In genomic region chr19:35908010-35908441, GRCh38 we compare ENCODE assay signal across 10 cellular contexts. TPM values are rescaled to one million over a fixed set of nuclear protein-coding genes. Genes with fewer than 3 reads are reported as not detected.
DNase-seq lines count a peak whose midpoint lies in the region; ATAC-seq and TF ChIP-seq lines count a peak whose summit lies in the region.
"Had no signal": no experiment of that assay in that cellular context is flagged by ENCODE, and none has a peak within 500 bp of the region (broad histone marks: within the 10 kb centered on the region; RNA-seq: fewer than 3 reads in every experiment).

TYROBP (minus strand) TSS chr19:35908295; CDS start chr19:35908228, 67 bp downstream.

- peak within 1 kb of the TSS in 1 of 2 donors; percentile 39 for H3K4me3 ChIP-seq in ascending aorta
- peak within 1 kb of the TSS; percentile 63 for H3K4me3 ChIP-seq in thoracic aorta
- H3K4me3 ChIP-seq in BE2C (ENCODE audit: low read depth, low read length): no peak within 1 kb of the TSS

- H3K4me3 Mint-ChIP-seq in activated CD4-positive, alpha-beta T cell treated with anti-CD3 and anti-CD28 coated beads, Interleukin-2, amount 10 ng/mL, durations not matched to agents 24 days and 14 days: no peak within 1 kb of the TSS
- peak within 1 kb of the TSS; percentile 55 for H3K4me3 Mint-ChIP-seq in memory B cell

- peak within 1 kb of the TSS; percentile 39 for H3K27ac Mint-ChIP-seq in activated CD4-positive, alpha-beta T cell treated with anti-CD3 and anti-CD28 coated beads, Interleukin-2, amount 10 ng/mL, durations not matched to agents 24 days and 14 days
- H3K27ac Mint-ChIP-seq in memory B cell: peak within 1 kb of the TSS; percentile 82

- ATAC-seq in memory B cell (ENCODE audit: low read depth) (no peak), thoracic aorta (ENCODE audit: insufficient number of reproducible peaks, low FRiP score, low read depth) (no peak)
- ATAC-seq: activated CD4-positive, CD25-positive, alpha-beta regulatory T cell treated with anti-CD3 and anti-CD28 coated beads, Interleukin-2, amount 50 U/mL, for 24 hours had no signal

- peaks cover 6% of the 10 kb centered on the region for H3K36me3 Mint-ChIP-seq in activated CD4-positive, alpha-beta T cell treated with anti-CD3 and anti-CD28 coated beads, Interleukin-2, amount 10 ng/mL, durations not matched to agents 24 days and 14 days (ENCODE audit: low read depth)
- H3K36me3 Mint-ChIP-seq in memory B cell: no peaks in the 10 kb centered on the region

- no peaks in the 10 kb centered on the region for H3K27me3 ChIP-seq in ascending aorta
- no peaks in the 10 kb centered on the region for H3K27me3 ChIP-seq in thoracic aorta (replicated peaks; ENCODE audit: insufficient read depth)
- no peaks in the 10 kb centered on the region for H3K27me3 ChIP-seq in BE2C

- intact Hi-C loops in activated CD4-positive, alpha-beta T cell treated with anti-CD3 and anti-CD28 coated beads, Interleukin-2, amount 10 ng/mL, durations not matched to agents 24 days and 14 days (cut with micrococcal nuclease): no loop called here
- intact Hi-C loops in ascending aorta (cut with DNase I): no loop called here

- peaks cover 29% of the 10 kb centered on the region for H3K4me1 Mint-ChIP-seq in activated CD4-positive, alpha-beta T cell treated with anti-CD3 and anti-CD28 coated beads, Interleukin-2, amount 10 ng/mL, durations not matched to agents 24 days and 14 days
- H3K4me1 Mint-ChIP-seq in memory B cell: peaks cover 38% of the 10 kb centered on the region

- H3K9me3 Mint-ChIP-seq in activated CD4-positive, alpha-beta T cell treated with anti-CD3 and anti-CD28 coated beads, Interleukin-2, amount 10 ng/mL, durations not matched to agents 24 days and 14 days: no peaks in the 10 kb centered on the region
- H3K9me3 Mint-ChIP-seq in memory B cell: no peaks in the 10 kb centered on the region

- no peaks in the 10 kb centered on the region for H3K4me1 ChIP-seq in ascending aorta
- H3K4me1 ChIP-seq in thoracic aorta (ENCODE audit: control insufficient read depth in 1 of 2, low read depth in 2 of 2): peaks cover 0 to 10% of the 10 kb centered on the region in 2 donors
- H3K4me1 ChIP-seq in BE2C: peaks cover 4% of the 10 kb centered on the region; the same call in 1 of the 2 replicates

- no peaks in the 10 kb centered on the region for H3K36me3 ChIP-seq in ascending aorta
- no peaks in the 10 kb centered on the region for H3K36me3 ChIP-seq in thoracic aorta
- H3K36me3 ChIP-seq in BE2C: no peaks in the 10 kb centered on the region

- DNase-seq in activated CD4-positive, alpha-beta T cell treated with anti-CD3 and anti-CD28 coated beads, Interleukin-2, amount 10 ng/mL, durations not matched to agents 24 days and 14 days: no peak
- no peak for DNase-seq in activated CD4-positive, alpha-beta T cell treated with anti-CD3 and anti-CD28 coated beads for 4 hours
- DNase-seq in ascending aorta (ENCODE audit: low spot score in 2 of 2): no peak
- no peak for DNase-seq in memory B cell (ENCODE audit: low spot score in 2 of 2)
- DNase-seq in thoracic aorta (ENCODE audit: low spot score): no peak
- DNase-seq in BE2C: no peak
- DNase-seq in hepatic stellate cell (ENCODE audit: low spot score): no peak
- no peak for DNase-seq in NCI-H2107 treated with DMSO at 0.1 percent for 48 hours (lab: John Stamatoyannopoulos, UW; ENCODE audit: unreplicated experiment)
- DNase-seq: NCI-H2081 treated with DMSO at 0.1 percent for 48 hours had no signal

- H3K27me3 Mint-ChIP-seq in activated CD4-positive, alpha-beta T cell treated with anti-CD3 and anti-CD28 coated beads, Interleukin-2, amount 10 ng/mL, durations not matched to agents 24 days and 14 days: no peaks in the 10 kb centered on the region
- no peaks in the 10 kb centered on the region for H3K27me3 Mint-ChIP-seq in memory B cell

- H3K9me3 ChIP-seq in ascending aorta (no peaks in the 10 kb centered on the region), thoracic aorta (no peaks in the 10 kb centered on the region), BE2C (no peaks in the 10 kb centered on the region)

- TF ChIP-seq CTCF in ascending aorta (IDR thresholded peaks at IDR 0.05) (no peak), thoracic aorta (IDR thresholded peaks at IDR 0.05) (no peak), BE2C (IDR thresholded peaks at IDR 0.05; ENCODE audit: low read depth, low read length) (no peak)

- H3K27ac ChIP-seq in ascending aorta: peak within 1 kb of the TSS; percentile 47 to 49
- H3K27ac ChIP-seq in thoracic aorta: peak within 1 kb of the TSS in 1 of 2 donors; percentile 59

RNA-seq across cellular contexts. Expression of gene TYROBP, which starts in this region (rescaled TPM):
- total RNA-seq in activated CD4-positive, alpha-beta T cell treated with anti-CD3 and anti-CD28 coated beads, Interleukin-2, amount 10 ng/mL, durations not matched to agents 24 days and 14 days: not detected in 2 replicates
- 31.5 TPM for total RNA-seq in ascending aorta
- 100 to 1,000 TPM; 155 to 247 TPM for total RNA-seq in thoracic aorta
- polyA plus RNA-seq in BE2C (2012; ENCODE audit: insufficient read depth, insufficient read length, low read depth): 1.5 TPM

Comparison
In these comparisons a context has a peak if more than half of its experiments do, and no peak if none do; other contexts are left out.
1. RNA of gene TYROBP (total RNA-seq): 155 to 247 TPM in thoracic aorta and 31.5 TPM in ascending aorta (single experiment); not detected in activated CD4-positive, alpha-beta T cell treated with anti-CD3 and anti-CD28 coated beads, Interleukin-2, amount 10 ng/mL, durations not matched to agents 24 days and 14 days; every median in the first group is over 10 times any median in the second.